ENCODE assay signal across 1 cellular context in genomic region chr16:1565083-1565805, GRCh38.
A peak's percentile ranks its signal among the peaks of the same experiment; 100 is the strongest.
TF ChIP-seq lines count a peak whose summit lies in the region.

No MANE protein-coding gene starts in this region.

TF ChIP-seq in HEK293, 187 proteins besides CTCF, POLR2A, EP300 and RAD21 (continued from another document):
- TF ChIP-seq, protein P1, sequence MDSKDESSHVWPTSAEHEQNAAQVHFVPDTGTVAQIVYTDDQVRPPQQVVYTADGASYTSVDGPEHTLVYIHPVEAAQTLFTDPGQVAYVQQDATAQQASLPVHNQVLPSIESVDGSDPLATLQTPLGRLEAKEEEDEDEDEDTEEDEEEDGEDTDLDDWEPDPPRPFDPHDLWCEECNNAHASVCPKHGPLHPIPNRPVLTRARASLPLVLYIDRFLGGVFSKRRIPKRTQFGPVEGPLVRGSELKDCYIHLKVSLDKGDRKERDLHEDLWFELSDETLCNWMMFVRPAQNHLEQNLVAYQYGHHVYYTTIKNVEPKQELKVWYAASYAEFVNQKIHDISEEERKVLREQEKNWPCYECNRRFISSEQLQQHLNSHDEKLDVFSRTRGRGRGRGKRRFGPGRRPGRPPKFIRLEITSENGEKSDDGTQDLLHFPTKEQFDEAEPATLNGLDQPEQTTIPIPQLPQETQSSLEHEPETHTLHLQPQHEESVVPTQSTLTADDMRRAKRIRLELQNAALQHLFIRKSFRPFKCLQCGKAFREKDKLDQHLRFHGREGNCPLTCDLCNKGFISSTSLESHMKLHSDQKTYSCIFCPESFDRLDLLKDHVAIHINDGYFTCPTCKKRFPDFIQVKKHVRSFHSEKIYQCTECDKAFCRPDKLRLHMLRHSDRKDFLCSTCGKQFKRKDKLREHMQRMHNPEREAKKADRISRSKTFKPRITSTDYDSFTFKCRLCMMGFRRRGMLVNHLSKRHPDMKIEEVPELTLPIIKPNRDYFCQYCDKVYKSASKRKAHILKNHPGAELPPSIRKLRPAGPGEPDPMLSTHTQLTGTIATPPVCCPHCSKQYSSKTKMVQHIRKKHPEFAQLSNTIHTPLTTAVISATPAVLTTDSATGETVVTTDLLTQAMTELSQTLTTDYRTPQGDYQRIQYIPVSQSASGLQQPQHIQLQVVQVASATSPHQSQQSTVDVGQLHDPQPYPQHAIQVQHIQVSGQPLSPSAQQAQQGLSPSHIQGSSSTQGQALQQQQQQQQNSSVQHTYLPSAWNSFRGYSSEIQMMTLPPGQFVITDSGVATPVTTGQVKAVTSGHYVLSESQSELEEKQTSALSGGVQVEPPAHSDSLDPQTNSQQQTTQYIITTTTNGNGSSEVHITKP (tag by site-specific recombination; IDR thresholded peaks at IDR 0.05) = peak; percentile 35; the same call in 1 of the 2 replicates
- no peak for TF ChIP-seq ZEB2 (tag by site-specific recombination; IDR thresholded peaks at IDR 0.05)
- TF ChIP-seq ZNF544 (tag by site-specific recombination; IDR thresholded peaks at IDR 0.05) = 0 out of 2 replicates have a peak, but pooled peaks have one; percentile 31
- TF ChIP-seq ZNF791 (tag by site-specific recombination; IDR thresholded peaks at IDR 0.05) = no peak
